Comparison of ENCODE assay signal across 1 cellular context in genomic region chr1:10661453-10661852, GRCh38.
TF ChIP-seq lines count a peak whose summit lies in the region.

No MANE protein-coding gene starts in this region.

TF ChIP-seq in IMR-90, 13 proteins besides CTCF, POLR2A, EP300 and RAD21:
- TF ChIP-seq MAZ (IDR thresholded peaks at IDR 0.05; ENCODE audit: borderline replicate concordance, low read depth, low read length) (no peak), CEBPB (IDR thresholded peaks at IDR 0.05; ENCODE audit: low read depth, low read length) (no peak), SMC3 (IDR thresholded peaks at IDR 0.05; ENCODE audit: low read depth, low read length) (no peak), CHD1 (IDR thresholded peaks at IDR 0.05; ENCODE audit: low read depth, low read length) (no peak), ELK1 (IDR thresholded peaks at IDR 0.05; ENCODE audit: borderline replicate concordance, low read depth, low read length) (no peak), MAFK (IDR thresholded peaks at IDR 0.05; ENCODE audit: low read depth, low read length) (no peak), USF2 (IDR thresholded peaks at IDR 0.05; ENCODE audit: low read depth, low read length) (no peak), NFE2L2 (IDR thresholded peaks at IDR 0.05; ENCODE audit: low read depth, low read length) (no peak), RCOR1 (IDR thresholded peaks at IDR 0.05; ENCODE audit: insufficient replicate concordance, low read length) (no peak), MXI1 (IDR thresholded peaks at IDR 0.05; ENCODE audit: borderline replicate concordance, low read depth, low read length) (no peak), BHLHE40 (IDR thresholded peaks at IDR 0.05; ENCODE audit: low read depth, low read length) (no peak), RFX5 (IDR thresholded peaks at IDR 0.05; ENCODE audit: low read depth, low read length) (no peak), FOS (IDR thresholded peaks at IDR 0.05; ENCODE audit: low read depth, low read length) (no peak)
